ENCODE assay signal across 1 cellular context in genomic region chr20:17612287-17612974, GRCh38.
TF ChIP-seq lines count a peak whose summit lies in the region.

No MANE protein-coding gene starts in this region.

TF ChIP-seq in HepG2, 621 proteins besides CTCF, POLR2A, EP300 and RAD21 (continued from another document and continues in another):
- TF ChIP-seq, protein P1, sequence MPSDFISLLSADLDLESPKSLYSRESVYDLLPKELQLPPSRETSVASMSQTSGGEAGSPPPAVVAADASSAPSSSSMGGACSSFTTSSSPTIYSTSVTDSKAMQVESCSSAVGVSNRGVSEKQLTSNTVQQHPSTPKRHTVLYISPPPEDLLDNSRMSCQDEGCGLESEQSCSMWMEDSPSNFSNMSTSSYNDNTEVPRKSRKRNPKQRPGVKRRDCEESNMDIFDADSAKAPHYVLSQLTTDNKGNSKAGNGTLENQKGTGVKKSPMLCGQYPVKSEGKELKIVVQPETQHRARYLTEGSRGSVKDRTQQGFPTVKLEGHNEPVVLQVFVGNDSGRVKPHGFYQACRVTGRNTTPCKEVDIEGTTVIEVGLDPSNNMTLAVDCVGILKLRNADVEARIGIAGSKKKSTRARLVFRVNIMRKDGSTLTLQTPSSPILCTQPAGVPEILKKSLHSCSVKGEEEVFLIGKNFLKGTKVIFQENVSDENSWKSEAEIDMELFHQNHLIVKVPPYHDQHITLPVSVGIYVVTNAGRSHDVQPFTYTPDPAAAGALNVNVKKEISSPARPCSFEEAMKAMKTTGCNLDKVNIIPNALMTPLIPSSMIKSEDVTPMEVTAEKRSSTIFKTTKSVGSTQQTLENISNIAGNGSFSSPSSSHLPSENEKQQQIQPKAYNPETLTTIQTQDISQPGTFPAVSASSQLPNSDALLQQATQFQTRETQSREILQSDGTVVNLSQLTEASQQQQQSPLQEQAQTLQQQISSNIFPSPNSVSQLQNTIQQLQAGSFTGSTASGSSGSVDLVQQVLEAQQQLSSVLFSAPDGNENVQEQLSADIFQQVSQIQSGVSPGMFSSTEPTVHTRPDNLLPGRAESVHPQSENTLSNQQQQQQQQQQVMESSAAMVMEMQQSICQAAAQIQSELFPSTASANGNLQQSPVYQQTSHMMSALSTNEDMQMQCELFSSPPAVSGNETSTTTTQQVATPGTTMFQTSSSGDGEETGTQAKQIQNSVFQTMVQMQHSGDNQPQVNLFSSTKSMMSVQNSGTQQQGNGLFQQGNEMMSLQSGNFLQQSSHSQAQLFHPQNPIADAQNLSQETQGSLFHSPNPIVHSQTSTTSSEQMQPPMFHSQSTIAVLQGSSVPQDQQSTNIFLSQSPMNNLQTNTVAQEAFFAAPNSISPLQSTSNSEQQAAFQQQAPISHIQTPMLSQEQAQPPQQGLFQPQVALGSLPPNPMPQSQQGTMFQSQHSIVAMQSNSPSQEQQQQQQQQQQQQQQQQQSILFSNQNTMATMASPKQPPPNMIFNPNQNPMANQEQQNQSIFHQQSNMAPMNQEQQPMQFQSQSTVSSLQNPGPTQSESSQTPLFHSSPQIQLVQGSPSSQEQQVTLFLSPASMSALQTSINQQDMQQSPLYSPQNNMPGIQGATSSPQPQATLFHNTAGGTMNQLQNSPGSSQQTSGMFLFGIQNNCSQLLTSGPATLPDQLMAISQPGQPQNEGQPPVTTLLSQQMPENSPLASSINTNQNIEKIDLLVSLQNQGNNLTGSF (CRISPR knock-in tag; IDR thresholded peaks at IDR 0.05): 0 out of 2 replicates have a peak, but pooled peaks have one; percentile 17
- TF ChIP-seq ZNF674 (CRISPR knock-in tag; IDR thresholded peaks at IDR 0.05; ENCODE audit: low read depth): peak; percentile 63; the same call in 1 of the 2 replicates
- peak; percentile 66 for TF ChIP-seq THAP9 (CRISPR knock-in tag; IDR thresholded peaks at IDR 0.05; ENCODE audit: borderline replicate concordance)
- 0 out of 2 replicates have a peak, but pooled peaks have one; percentile 10 for TF ChIP-seq ZNF839 (CRISPR knock-in tag; IDR thresholded peaks at IDR 0.05; ENCODE audit: borderline replicate concordance)
- TF ChIP-seq MBD4 (IDR thresholded peaks at IDR 0.05; ENCODE audit: borderline replicate concordance, low read length): 0 out of 2 replicates have a peak, but pooled peaks have one; percentile 41
- no peak for TF ChIP-seq ZNF660 (CRISPR knock-in tag; IDR thresholded peaks at IDR 0.05; ENCODE audit: borderline replicate concordance, low read depth)
- TF ChIP-seq ELF3 (CRISPR knock-in tag; IDR thresholded peaks at IDR 0.05): 0 out of 2 replicates have a peak, but pooled peaks have one; percentile 9
- TF ChIP-seq FIP1L1 (IDR thresholded peaks at IDR 0.05; ENCODE audit: borderline replicate concordance, insufficient read depth, low read depth, low read length): no peak; the same call in 1 of the 2 replicates
- TF ChIP-seq MED1 (CRISPR knock-in tag; IDR thresholded peaks at IDR 0.05): peak; percentile 57
- peak; percentile 27; the same call in 1 of the 2 replicates for TF ChIP-seq ISL2 (CRISPR knock-in tag; IDR thresholded peaks at IDR 0.05)
- TF ChIP-seq SMAD1 (CRISPR knock-in tag; IDR thresholded peaks at IDR 0.05; ENCODE audit: borderline replicate concordance, low read depth): peak; percentile 86; the same call in 1 of the 2 replicates
- 0 out of 2 replicates have a peak, but pooled peaks have one; percentile 38 for TF ChIP-seq ZNF143 (CRISPR knock-in tag; IDR thresholded peaks at IDR 0.05)
- TF ChIP-seq HMGXB3 (CRISPR knock-in tag; IDR thresholded peaks at IDR 0.05; ENCODE audit: borderline replicate concordance): no peak
- TF ChIP-seq ZNF12 (CRISPR knock-in tag; IDR thresholded peaks at IDR 0.05): no peak
- TF ChIP-seq SOX6 (IDR thresholded peaks at IDR 0.05): no peak
- TF ChIP-seq SOX6 (CRISPR knock-in tag; IDR thresholded peaks at IDR 0.05): 0 out of 2 replicates have a peak, but pooled peaks have one; percentile 4
- peak; percentile 10 for TF ChIP-seq YY1 (IDR thresholded peaks at IDR 0.05; ENCODE audit: insufficient read depth, insufficient replicate concordance, low read depth, low read length)
- TF ChIP-seq, protein P2, sequence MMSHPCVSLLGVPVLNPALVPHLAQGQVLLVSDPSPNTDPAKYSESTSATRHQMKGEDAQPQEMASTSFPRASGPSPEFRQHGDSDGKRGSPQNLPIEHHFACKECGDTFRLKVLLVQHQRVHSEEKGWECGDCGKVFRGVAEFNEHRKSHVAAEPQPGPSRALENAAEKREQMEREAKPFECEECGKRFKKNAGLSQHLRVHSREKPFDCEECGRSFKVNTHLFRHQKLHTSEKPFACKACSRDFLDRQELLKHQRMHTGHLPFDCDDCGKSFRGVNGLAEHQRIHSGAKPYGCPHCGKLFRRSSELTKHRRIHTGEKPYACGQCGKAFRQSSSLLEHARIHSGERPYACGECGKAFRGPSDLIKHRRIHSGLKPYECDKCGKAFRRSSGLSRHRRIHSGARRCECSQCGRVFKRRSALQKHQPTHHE (CRISPR knock-in tag; IDR thresholded peaks at IDR 0.05; ENCODE audit: borderline replicate concordance): 0 out of 2 replicates have a peak, but pooled peaks have one; percentile 29
- peak; percentile 94 for TF ChIP-seq ZC3H13 (CRISPR knock-in tag; IDR thresholded peaks at IDR 0.05)
- TF ChIP-seq GPN1 (CRISPR knock-in tag; IDR thresholded peaks at IDR 0.05; ENCODE audit: borderline replicate concordance): no peak
- TF ChIP-seq LRRFIP1 (CRISPR knock-in tag; conservative IDR thresholded peaks at IDR 0.05): no peak
- TF ChIP-seq RERE (CRISPR knock-in tag; IDR thresholded peaks at IDR 0.05; ENCODE audit: low read depth): no peak
- TF ChIP-seq FLYWCH1 (CRISPR knock-in tag; IDR thresholded peaks at IDR 0.05): 0 out of 2 replicates have a peak, but pooled peaks have one; percentile 77
- TF ChIP-seq HNF4A (CRISPR knock-in tag; IDR thresholded peaks at IDR 0.05): no peak
- TF ChIP-seq, protein P3, sequence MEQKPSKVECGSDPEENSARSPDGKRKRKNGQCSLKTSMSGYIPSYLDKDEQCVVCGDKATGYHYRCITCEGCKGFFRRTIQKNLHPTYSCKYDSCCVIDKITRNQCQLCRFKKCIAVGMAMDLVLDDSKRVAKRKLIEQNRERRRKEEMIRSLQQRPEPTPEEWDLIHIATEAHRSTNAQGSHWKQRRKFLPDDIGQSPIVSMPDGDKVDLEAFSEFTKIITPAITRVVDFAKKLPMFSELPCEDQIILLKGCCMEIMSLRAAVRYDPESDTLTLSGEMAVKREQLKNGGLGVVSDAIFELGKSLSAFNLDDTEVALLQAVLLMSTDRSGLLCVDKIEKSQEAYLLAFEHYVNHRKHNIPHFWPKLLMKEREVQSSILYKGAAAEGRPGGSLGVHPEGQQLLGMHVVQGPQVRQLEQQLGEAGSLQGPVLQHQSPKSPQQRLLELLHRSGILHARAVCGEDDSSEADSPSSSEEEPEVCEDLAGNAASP (CRISPR knock-in tag; IDR thresholded peaks at IDR 0.05; ENCODE audit: borderline replicate concordance): peak; percentile 5; the same call in 1 of the 2 replicates
- peak; percentile 64; the same call in 1 of the 2 replicates for TF ChIP-seq MTERF4 (CRISPR knock-in tag; IDR thresholded peaks at IDR 0.05)
